In the genomic region with DNA sequence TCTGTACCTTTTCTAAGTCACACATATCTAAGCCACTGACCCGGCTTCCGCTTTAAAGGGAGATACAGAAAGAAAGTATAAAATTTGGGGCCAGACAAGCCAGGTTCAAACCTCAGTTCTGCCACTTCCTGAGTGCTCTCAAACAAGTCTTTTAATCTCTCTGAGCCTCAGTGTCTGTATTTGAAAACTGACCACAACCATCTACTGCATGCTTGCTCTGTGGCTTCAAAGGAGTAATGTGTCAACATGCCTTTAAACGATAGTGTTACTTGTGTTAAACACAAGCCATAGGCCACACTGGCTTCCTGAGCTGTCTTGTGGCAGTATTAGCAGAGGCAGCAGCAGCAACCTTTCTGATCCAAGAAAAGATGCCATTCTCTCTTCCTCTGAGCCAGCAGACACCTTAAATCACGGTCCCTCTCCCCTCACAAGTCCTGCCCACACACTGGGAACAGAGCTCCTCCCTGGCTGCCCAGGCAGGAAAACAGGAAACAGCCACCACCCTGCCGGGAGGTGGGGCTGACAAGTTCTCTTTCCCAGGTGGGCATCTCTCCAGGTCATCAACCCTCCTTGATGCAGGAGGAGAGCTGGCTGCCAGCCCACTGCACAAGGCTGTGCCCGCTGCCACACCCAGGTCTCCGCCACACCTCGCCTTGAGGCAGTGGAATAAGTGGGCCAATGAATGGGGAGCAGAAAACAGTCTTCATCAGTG, we compare ENCODE assay signal across 10 cellular contexts. TPM values are rescaled to one million over a fixed set of nuclear protein-coding genes. Genes with fewer than 3 reads are reported as not detected.
DNase-seq lines count a peak whose midpoint lies in the region; ATAC-seq, FAIRE-seq and TF ChIP-seq lines count a peak whose summit lies in the region.
"Had no signal": no experiment of that assay in that cellular context is flagged by ENCODE, and none has a peak within 500 bp of the region (broad histone marks: within the 10 kb centered on the region; RNA-seq: fewer than 3 reads in every experiment).

No MANE protein-coding gene starts in this region.

- H3K23ac ChIP-seq in H1 (ENCODE audit: insufficient read length): no peak overlapping the region

- ATAC-seq in activated CD4-positive, CD25-positive, alpha-beta regulatory T cell treated with anti-CD3 and anti-CD28 coated beads, Interleukin-2, amount 50 U/mL, for 24 hours: peak; percentile 51 to 68
- ATAC-seq in RWPE2 (ENCODE audit: low read depth): peak; percentile 87
- no peak for ATAC-seq in GM18870 (IDR thresholded peaks at IDR 0.05; ENCODE audit: unreplicated experiment)

- no peaks in the 10 kb centered on the region for H3K27me3 ChIP-seq in RWPE2 (ENCODE audit: insufficient read depth, poor library complexity, severe bottlenecking)
- no peaks in the 10 kb centered on the region for H3K27me3 ChIP-seq in H1 (replicated peaks in 1 of 4; ENCODE audit: control insufficient read depth in 3 of 4, extremely low read depth in 1 of 4, insufficient read depth in 3 of 4, low read length in 3 of 4)
- no peaks in the 10 kb centered on the region for H3K27me3 ChIP-seq in prostate gland (replicated peaks; ENCODE audit: insufficient read depth)

- no peak overlapping the region for H3K18ac ChIP-seq in H1 (ENCODE audit: extremely low read depth, low read length)

- FAIRE-seq in H1 (lab: Jason Lieb, UNC): no peak
- FAIRE-seq: TTC549 had no signal

- peaks cover 23% of the 10 kb centered on the region for H3K4me1 ChIP-seq in RWPE2 (ENCODE audit: insufficient read depth, poor library complexity, severe bottlenecking)
- peaks cover 3 to 12% (median 6%) of the 10 kb centered on the region in 4 experiments for H3K4me1 ChIP-seq in H1 (replicated peaks in 1 of 4; ENCODE audit: control insufficient read depth in 3 of 4, insufficient read depth in 4 of 4, low read length in 3 of 4)
- H3K4me1 ChIP-seq in prostate gland (replicated peaks): peaks cover 4% of the 10 kb centered on the region

- no peak overlapping the region for H3K14ac ChIP-seq in H1 (ENCODE audit: insufficient read length)

- H3K27ac ChIP-seq in RWPE2 (ENCODE audit: poor library complexity, severe bottlenecking) (peak overlapping the region; percentile 73), H1 (ENCODE audit: low read depth, low read length) (no peak overlapping the region), prostate gland (peak overlapping the region; percentile 41 to 57)

- H3K36me3 ChIP-seq in RWPE2 (ENCODE audit: low read depth): no peaks in the 10 kb centered on the region
- H3K36me3 ChIP-seq in H1 (ENCODE audit: control insufficient read depth in 2 of 4, insufficient read depth in 4 of 4, low read length in 3 of 4): no peaks in the 10 kb centered on the region
- no peaks in the 10 kb centered on the region for H3K36me3 ChIP-seq in prostate gland

- DNase-seq in activated CD4-positive, CD25-positive, alpha-beta regulatory T cell treated with anti-CD3 and anti-CD28 coated beads, Interleukin-2, amount 50 U/mL, for 72 hours: no peak
- DNase-seq in RWPE2 (ENCODE audit: low spot score) (peak; percentile 92), H1 (ENCODE audit: low read depth in 1 of 2, low spot score in 2 of 2) (peak in 1 of 2 experiments; percentile 55), prostate gland (ENCODE audit: low spot score) (peak; percentile 85), cortex of kidney (lab: John Stamatoyannopoulos, UW) (no peak), GM13977 (ENCODE audit: low spot score) (no peak)

- no peak overlapping the region for H2AFZ ChIP-seq in H1 (ENCODE audit: low read length)

- TF ChIP-seq POLR2A in H1 (IDR thresholded peaks at IDR 0.05; ENCODE audit: control extremely low read depth in 1 of 2, low read depth in 2 of 2, low read length in 2 of 2) (no peak), prostate gland (IDR thresholded peaks at IDR 0.05) (no peak)

- no peak for TF ChIP-seq EP300 in H1 (IDR thresholded peaks at IDR 0.05; ENCODE audit: borderline replicate concordance in 1 of 2, low read depth in 2 of 2, low read length in 2 of 2)

- in situ Hi-C loops in GM13977 (cut with MboI; ENCODE audit: low pct_unique_long_range_greater_than_20kb, low sequenced_read_pairs, unreplicated experiment): no loop called here

- peak overlapping the region; percentile 28 for H3K56ac ChIP-seq in H1 (replicated peaks; ENCODE audit: insufficient read length, low read depth, low read length)

- CTCF ChIA-PET in H1 (lab: Charles Lee; ENCODE audit: partially characterized antibody): interaction anchor here (0.6 to 2.0 kb wide), 5 partner anchors 9 to 29 kb away, joined by 3 to 5 read pairs (median 3); no protein-coding TSS in a partner anchor

- H3K23me2 ChIP-seq in H1 (ENCODE audit: low read depth, low read length): no peaks in the 10 kb centered on the region

- POLR2A ChIA-PET in H1 (lab: Charles Lee; ENCODE audit: partially characterized antibody): interaction anchor here (1.1 kb wide), 1 partner anchor 34 kb away, joined by 3 read pairs; no protein-coding TSS in a partner anchor

- WGBS in H1 (ENCODE audit: extremely low coverage in 1 of 2, insufficient coverage in 1 of 2, insufficient read length in 1 of 2, insufficient replicate concordance in 2 of 2, low coverage in 1 of 2, low lambda C conversion rate in 2 of 2, missing lambda C conversion rate in 1 of 2), 2 experiments: 84% methylated on average over 8 of the region's 8 CpGs; no CpG with 5 or more reads in 1 of the 2 experiments
- 46% methylated on average over 8 of the region's 8 CpGs for WGBS in prostate gland

- no peak overlapping the region for H3K9ac ChIP-seq in H1 (replicated peaks in 1 of 4; ENCODE audit: extremely low read depth in 1 of 4, low read depth in 3 of 4, low read length in 3 of 4)

- H2BK5ac ChIP-seq in H1 (ENCODE audit: low read depth, low read length): peak overlapping the region; percentile 36; the same call in 1 of the 2 replicates

- no peak overlapping the region for H2AK5ac ChIP-seq in H1 (ENCODE audit: low read depth, low read length)

- TF ChIP-seq RAD21 in H1 (IDR thresholded peaks at IDR 0.05 in 1 of 2, conservative IDR thresholded peaks at IDR 0.05 in 1 of 2; ENCODE audit: low read depth in 2 of 2, low read length in 2 of 2): no peak

- H3K9me3 ChIP-seq in RWPE2 (ENCODE audit: severe bottlenecking) (no peaks in the 10 kb centered on the region), H1 (ENCODE audit: insufficient read depth in 2 of 2, low read depth in 1 of 2, low read length in 1 of 2) (no peaks in the 10 kb centered on the region), prostate gland (no peaks in the 10 kb centered on the region)

- peak overlapping the region; percentile 26 for H4K91ac ChIP-seq in H1 (replicated peaks; ENCODE audit: insufficient read length, low read length)

- H3K4me2 ChIP-seq in H1 (ENCODE audit: insufficient read depth in 1 of 2, low read depth in 2 of 2, low read length in 2 of 2): no peak overlapping the region

- peak overlapping the region; percentile 91 for H2BK12ac ChIP-seq in H1 (ENCODE audit: low read depth, low read length)

- H3K79me2 ChIP-seq in H1 (ENCODE audit: control insufficient read depth in 1 of 2, insufficient read depth in 2 of 2, low read length in 2 of 2): no peaks in the 10 kb centered on the region

- H3K4me3 ChIP-seq in RWPE2 (ENCODE audit: severe bottlenecking) (no peak overlapping the region), H1 (ENCODE audit: extremely low read depth in 1 of 4, insufficient read depth in 2 of 4, low read depth in 3 of 4, low read length in 4 of 4) (no peak overlapping the region), prostate gland (no peak overlapping the region)

- peak overlapping the region; percentile 10 for H4K5ac ChIP-seq in H1 (ENCODE audit: insufficient read length, low read depth, low read length)

- no peaks in the 10 kb centered on the region for H4K20me1 ChIP-seq in H1 (replicated peaks in 1 of 2; ENCODE audit: control insufficient read depth in 1 of 2, insufficient read depth in 2 of 2, low read length in 2 of 2)

- peak overlapping the region; percentile 9 for H2BK120ac ChIP-seq in H1 (replicated peaks; ENCODE audit: low read depth, low read length)

- H3K79me1 ChIP-seq in H1 (ENCODE audit: low read depth, low read length): no peaks in the 10 kb centered on the region

- intact Hi-C loops in prostate gland (cut with DNase I): no loop called here

- TF ChIP-seq CTCF in RWPE2 (IDR thresholded peaks at IDR 0.05; ENCODE audit: poor library complexity, severe bottlenecking) (no peak), H1 (IDR thresholded peaks at IDR 0.05; ENCODE audit: control extremely low read depth in 1 of 3, insufficient read depth in 1 of 3, low read depth in 1 of 3, low read length in 3 of 3) (no peak), prostate gland (IDR thresholded peaks at IDR 0.05) (no peak), GM13977 (IDR thresholded peaks at IDR 0.05; ENCODE audit: extremely low read depth, insufficient read depth, missing control alignments) (no peak)

- H2BK15ac ChIP-seq in H1 (ENCODE audit: low read length): peak overlapping the region; percentile 83

- no peak overlapping the region for H4K8ac ChIP-seq in H1 (ENCODE audit: extremely low read depth, insufficient read depth, low read length)

- no peak overlapping the region for H3K4ac ChIP-seq in H1 (replicated peaks; ENCODE audit: insufficient read length, low read depth, low read length)

- H2BK20ac ChIP-seq in H1 (ENCODE audit: low read length): no peak overlapping the region; the same call in 1 of the 2 replicates

TF ChIP-seq in H1, 55 proteins besides CTCF, POLR2A, EP300 and RAD21 (continues in another document):
- no peak for TF ChIP-seq POLR2AphosphoS5 (IDR thresholded peaks at IDR 0.05; ENCODE audit: low read depth, low read length)
- no peak for TF ChIP-seq POU5F1 (IDR thresholded peaks at IDR 0.05; ENCODE audit: low read depth, low read length)

RNA-seq across cellular contexts. Expression of a gene that starts 10.7 kb away (rescaled TPM):
- total RNA-seq in H1 (2021; fragmentation: NEBNext Ultra II Directional; extraction: Animal tissue kit (Norgen Biotek cat#: 25700)): 93.0 and 108 TPM in 2 replicates
- 49.8 and 51.8 TPM in 2 replicates for polyA plus RNA-seq in H1 (2011; rRNA removed)
- 46.9 TPM for polyA plus RNA-seq in H1 (2011; cell fraction: cytosol; rRNA removed)
- 82.4 TPM for polyA plus RNA-seq in H1 (2011; cell fraction: nucleus; rRNA removed)
- 45.1 to 56.3 TPM (median 52.4 TPM) in 4 replicates for polyA plus RNA-seq in H1 (2012, experiment 1 of 2)
- 7.2 TPM for polyA plus RNA-seq in H1 (2012, experiment 2 of 2)
- 39.9 TPM for polyA plus RNA-seq in H1 (2013, experiment 1 of 2)
- 36.5 TPM for polyA plus RNA-seq in H1 (2013, experiment 2 of 2)
- polyA minus RNA-seq in H1 (2011; rRNA and poly(A)+ RNA removed): 114 and 116 TPM in 2 replicates
- polyA minus RNA-seq in H1 (2011; cell fraction: cytosol; rRNA and poly(A)+ RNA removed): 59.2 TPM
- polyA minus RNA-seq in H1 (2011; cell fraction: nucleus; rRNA and poly(A)+ RNA removed): 67.7 TPM
- 10 to 100 TPM in 1 of 2 donors, 1 to 10 TPM in 1; 9.8 to 40.8 TPM for total RNA-seq in prostate gland

RNA-seq across cellular contexts. Expression of a gene that starts 44.0 kb away (rescaled TPM):
- 14.8 and 14.9 TPM in 2 replicates for total RNA-seq in H1 (2021; fragmentation: NEBNext Ultra II Directional; extraction: Animal tissue kit (Norgen Biotek cat#: 25700))
- polyA plus RNA-seq in H1 (2011; rRNA removed): 5.4 and 8.7 TPM in 2 replicates
- polyA plus RNA-seq in H1 (2011; cell fraction: cytosol; rRNA removed): 4.8 TPM
- polyA plus RNA-seq in H1 (2011; cell fraction: nucleus; rRNA removed): 9.3 TPM
- polyA plus RNA-seq in H1 (2012, experiment 1 of 2): 14.6 to 19.9 TPM (median 17.0 TPM) in 4 replicates
- 44.7 TPM for polyA plus RNA-seq in H1 (2012, experiment 2 of 2)
- polyA plus RNA-seq in H1 (2013, experiment 1 of 2): 70.5 TPM
- polyA plus RNA-seq in H1 (2013, experiment 2 of 2): 86.8 TPM
- polyA minus RNA-seq in H1 (2011; rRNA and poly(A)+ RNA removed): 3.2 and 3.3 TPM in 2 replicates
- polyA minus RNA-seq in H1 (2011; cell fraction: cytosol; rRNA and poly(A)+ RNA removed): 7.8 TPM
- polyA minus RNA-seq in H1 (2011; cell fraction: nucleus; rRNA and poly(A)+ RNA removed): 1.6 TPM
- not detected for total RNA-seq in prostate gland
- total RNA-seq: neural crest cell had no signal

Comparison
In these comparisons a context has a peak if more than half of its experiments do, and no peak if none do; other contexts are left out.
1. DNase-seq: peak in RWPE2 (single experiment) and prostate gland (single experiment); none in activated CD4-positive, CD25-positive, alpha-beta regulatory T cell treated with anti-CD3 and anti-CD28 coated beads, Interleukin-2, amount 50 U/mL, for 72 hours (single experiment), cortex of kidney (single experiment) and GM13977 (single experiment).
2. RNA of a gene that starts 44.0 kb away (total RNA-seq): 14.8 to 14.9 TPM in H1; not detected in prostate gland; every median in the first group is over 10 times any median in the second.